14 cellular contexts compared by ENCODE assay signal in the genomic region with DNA sequence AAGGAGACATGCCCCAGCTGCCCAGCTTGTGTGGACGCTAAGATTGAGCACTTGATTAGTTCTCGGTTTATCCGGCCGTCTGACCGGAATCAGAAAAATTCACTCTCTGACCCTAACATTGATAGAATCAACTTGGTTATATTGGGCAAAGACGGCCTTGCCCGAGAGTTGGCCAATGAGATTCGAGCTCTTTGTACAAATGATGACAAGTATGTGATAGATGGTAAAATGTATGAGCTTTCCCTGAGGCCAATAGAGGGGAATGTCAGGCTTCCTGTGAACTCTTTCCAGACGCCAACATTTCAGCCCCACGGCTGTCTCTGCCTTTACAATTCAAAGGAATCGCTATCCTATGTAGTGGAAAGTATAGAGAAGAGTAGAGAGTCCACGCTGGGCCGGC. TPM values are rescaled to one million over a fixed set of nuclear protein-coding genes. Genes with fewer than 3 reads are reported as not detected.
DNase-seq lines count a peak whose midpoint lies in the region; ATAC-seq and TF ChIP-seq lines count a peak whose summit lies in the region.
"Had no signal": no experiment of that assay in that cellular context is flagged by ENCODE, and none has a peak within 500 bp of the region (broad histone marks: within the 10 kb centered on the region; RNA-seq: fewer than 3 reads in every experiment).

No MANE protein-coding gene starts in this region.

- H3K36me3 ChIP-seq in cardiac muscle cell (peaks cover 5% of the 10 kb centered on the region), heart right ventricle (peaks cover 0 to 52% (median 13%) of the 10 kb centered on the region in 9 donors), endodermal cell (ENCODE audit: control insufficient read depth, insufficient read depth, low read length) (peaks cover 40% of the 10 kb centered on the region)

- intact Hi-C loops in heart right ventricle (cut with DNase I) (loop anchor here in 3 of 10 donors (10.0 kb wide), 1 partner anchor 56 kb away; the partner anchor contains the start of gene ARHGAP35 (in 3 of the 3)), Right ventricle myocardium inferior (cut with DNase I) (no loop called here)

- H3K27me3 ChIP-seq in cardiac muscle cell (no peaks in the 10 kb centered on the region), heart right ventricle (no peaks in the 10 kb centered on the region), endodermal cell (ENCODE audit: control insufficient read depth, insufficient read depth, low read length, poor library complexity, severe bottlenecking) (no peaks in the 10 kb centered on the region)
- H3K27me3 ChIP-seq: BLaER1 treated with 17β-estradiol and CSF1 and Interleukin-3, amounts not matched to agents 10 nM and 100 nM had no signal

- TF ChIP-seq CTCF in cardiac muscle cell (IDR thresholded peaks at IDR 0.05; ENCODE audit: low read depth, low read length) (no peak), heart right ventricle (IDR thresholded peaks at IDR 0.05) (no peak), endodermal cell (conservative IDR thresholded peaks at IDR 0.05) (no peak), nephron progenitor cell (IDR thresholded peaks at IDR 0.05) (no peak)

- no peak overlapping the region for H3K9ac ChIP-seq in endodermal cell (ENCODE audit: extremely low read depth, low read length, poor library complexity, severe bottlenecking)
- H3K9ac ChIP-seq: BLaER1 treated with 17β-estradiol and CSF1 and Interleukin-3, amounts not matched to agents 10 nM and 100 nM; GM23248 had no signal

- no peak overlapping the region for H3K4me3 ChIP-seq in cardiac muscle cell
- H3K4me3 ChIP-seq in heart right ventricle: no peak overlapping the region
- no peak overlapping the region for H3K4me3 ChIP-seq in endodermal cell (ENCODE audit: low read length)
- H3K4me3 ChIP-seq: BLaER1 treated with 17β-estradiol and CSF1 and Interleukin-3, amounts not matched to agents 10 nM and 100 nM; GM23248 had no signal

- H3K27me3 Mint-ChIP-seq in endodermal cell (ENCODE audit: insufficient read depth): no peaks in the 10 kb centered on the region
- H3K27me3 Mint-ChIP-seq in nephron progenitor cell (ENCODE audit: low read depth, poor library complexity): no peaks in the 10 kb centered on the region
- H3K27me3 Mint-ChIP-seq: CD4-positive, CD25-positive, alpha-beta regulatory T cell had no signal

- H3K4me1 ChIP-seq in cardiac muscle cell (ENCODE audit: low read depth) (peaks cover 36% of the 10 kb centered on the region), heart right ventricle (peaks cover 10 to 45% (median 31%) of the 10 kb centered on the region in 9 donors), endodermal cell (ENCODE audit: control insufficient read depth, insufficient read depth, low read length) (no peaks in the 10 kb centered on the region)

- H3K36me3 Mint-ChIP-seq in endodermal cell (ENCODE audit: low read depth) (peaks cover 44% of the 10 kb centered on the region), nephron progenitor cell (ENCODE audit: low read depth) (peaks cover 70% of the 10 kb centered on the region)

- H3K27ac Mint-ChIP-seq in endodermal cell (no peak overlapping the region), nephron progenitor cell (peak overlapping the region; percentile 27)
- H3K27ac Mint-ChIP-seq: CD4-positive, CD25-positive, alpha-beta regulatory T cell had no signal

- WGBS in heart right ventricle, 2 donors: 75 to 80% methylated on average over 13 of the region's 13 CpGs
- 90 to 93% methylated on average over 9 to 13 of the region's 13 CpGs for WGBS in endodermal cell (ENCODE audit: insufficient coverage in 1 of 2, insufficient read length in 1 of 2), 2 experiments

- H3K27ac ChIP-seq in cardiac muscle cell: peak overlapping the region; percentile 1
- no peak overlapping the region for H3K27ac ChIP-seq in heart right ventricle
- peak overlapping the region; percentile 84 for H3K27ac ChIP-seq in endodermal cell (ENCODE audit: low read depth, low read length)
- H3K27ac ChIP-seq: BLaER1 treated with 17β-estradiol and CSF1 and Interleukin-3, amounts not matched to agents 10 nM and 100 nM; GM23248 had no signal

- ATAC-seq in heart right ventricle (no peak), GM21576 (IDR thresholded peaks at IDR 0.05; ENCODE audit: unreplicated experiment) (no peak), Right ventricle myocardium inferior (no peak), HG03565 (IDR thresholded peaks at IDR 0.05; ENCODE audit: unreplicated experiment) (no peak)

- DNase-seq in cardiac muscle cell (ENCODE audit: low read depth in 1 of 2, low spot score in 1 of 2) (no peak), heart right ventricle (no peak), endodermal cell (no peak), nephron progenitor cell (no peak), Right ventricle myocardium inferior (ENCODE audit: missing footprints) (no peak)
- no peak for DNase-seq in activated CD4-positive, alpha-beta T cell treated with anti-CD3 and anti-CD28 coated beads for 1 hour
- DNase-seq: 8988T; Calu3; CD4-positive, CD25-positive, alpha-beta regulatory T cell; DMS 273 treated with DMSO at 0.1 percent for 48 hours; GM23248 had no signal

- H3K9me3 ChIP-seq in cardiac muscle cell (ENCODE audit: low read depth) (no peaks in the 10 kb centered on the region), heart right ventricle (no peaks in the 10 kb centered on the region), endodermal cell (ENCODE audit: control insufficient read depth, low read length) (no peaks in the 10 kb centered on the region)
- H3K9me3 ChIP-seq: BLaER1 treated with 17β-estradiol and CSF1 and Interleukin-3, amounts not matched to agents 10 nM and 100 nM had no signal

- H3K4me1 Mint-ChIP-seq in endodermal cell: peaks cover 3% of the 10 kb centered on the region
- peaks cover 41% of the 10 kb centered on the region for H3K4me1 Mint-ChIP-seq in nephron progenitor cell

- H3K4me3 Mint-ChIP-seq in endodermal cell: no peak overlapping the region
- no peak overlapping the region for H3K4me3 Mint-ChIP-seq in nephron progenitor cell
- H3K4me3 Mint-ChIP-seq: CD4-positive, CD25-positive, alpha-beta regulatory T cell had no signal

- no peaks in the 10 kb centered on the region for H3K9me3 Mint-ChIP-seq in endodermal cell
- H3K9me3 Mint-ChIP-seq in nephron progenitor cell: no peaks in the 10 kb centered on the region
- H3K9me3 Mint-ChIP-seq: CD4-positive, CD25-positive, alpha-beta regulatory T cell had no signal

RNA-seq across cellular contexts. Expression of gene ARHGAP35, which starts 59.5 kb away (rescaled TPM):
- total RNA-seq in cardiac muscle cell (31.6 and 36.9 TPM in 2 replicates), heart right ventricle (10 to 100 TPM; 69.1 to 96.5 (median 74.0) TPM), endodermal cell (10 to 100 TPM; 41.4 to 41.6 TPM), Right ventricle myocardium inferior (64.4 TPM)
- polyA plus RNA-seq in cardiac muscle cell (15.9 and 19.8 TPM in 2 replicates), heart right ventricle (10 to 100 TPM; 20.8 to 23.3 TPM)
- 42.6 TPM for polyA plus RNA-seq in endodermal cell (2013, experiment 1 of 2)
- polyA plus RNA-seq in endodermal cell (2013, experiment 2 of 2): 40.6 TPM

Comparison
In these comparisons a context has a peak if more than half of its experiments do, and no peak if none do; other contexts are left out.
1. H3K27ac ChIP-seq: peak in cardiac muscle cell (single experiment) and endodermal cell (single experiment); none in heart right ventricle (0 of 10).